In the genomic region with DNA sequence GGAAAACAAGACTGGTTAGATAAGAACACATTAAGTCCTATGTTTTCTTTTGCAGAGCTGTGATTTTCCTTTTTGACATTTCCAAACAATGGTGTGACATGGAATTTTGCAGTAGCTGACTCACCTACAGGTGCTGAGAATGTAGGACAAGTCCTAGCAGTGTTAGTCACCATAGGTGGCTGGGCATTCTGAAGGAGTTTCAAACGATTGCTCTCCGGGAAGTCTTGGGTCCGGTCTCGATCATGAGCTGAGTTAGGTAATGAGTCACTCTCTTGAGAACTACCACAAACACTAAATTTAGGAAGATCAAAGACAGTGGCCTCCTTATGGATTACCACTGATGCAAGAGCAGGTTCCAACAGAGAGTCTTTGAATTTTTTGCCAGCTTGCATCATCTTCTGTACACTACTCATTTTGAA, we compare ENCODE assay signal across 10 cellular contexts. TPM values are rescaled to one million over a fixed set of nuclear protein-coding genes. Genes with fewer than 3 reads are reported as not detected.
DNase-seq lines count a peak whose midpoint lies in the region; ATAC-seq lines count a peak whose summit lies in the region.
"Had no signal": no experiment of that assay in that cellular context is flagged by ENCODE, and none has a peak within 500 bp of the region (broad histone marks: within the 10 kb centered on the region; RNA-seq: fewer than 3 reads in every experiment).

No MANE protein-coding gene starts in this region.

- CTCF ChIA-PET in activated CD4-positive, alpha-beta T cell treated with anti-CD3 and anti-CD28 coated beads, Interleukin-2, amount 10 ng/mL, durations not matched to agents 7 days and 5 days (lab: Charles Lee) = interaction anchor here (1.2 kb wide), 1 partner anchor 8 kb away, joined by 3 read pairs; no protein-coding TSS in a partner anchor

- POLR2A ChIA-PET in activated CD4-positive, alpha-beta T cell treated with anti-CD3 and anti-CD28 coated beads, Interleukin-2, amount 10 ng/mL, durations not matched to agents 7 days and 5 days (lab: Charles Lee) = no interaction called here

- H3K9me3 Mint-ChIP-seq in activated CD4-positive, alpha-beta T cell treated with anti-CD3 and anti-CD28 coated beads, Interleukin-2, amount 10 ng/mL, durations not matched to agents 7 days and 5 days = no peaks in the 10 kb centered on the region
- H3K9me3 Mint-ChIP-seq in activated T-cell treated with anti-CD3 and anti-CD28 coated beads, Interleukin-2, amount 50 U/mL, for 72 hours = no peaks in the 10 kb centered on the region

- DNase-seq in activated CD4-positive, alpha-beta T cell treated with anti-CD3 and anti-CD28 coated beads, Interleukin-2, amount 10 ng/mL, durations not matched to agents 7 days and 5 days = no peak
- DNase-seq in activated CD4-positive, alpha-beta T cell treated with anti-CD3 and anti-CD28 coated beads, Interleukin-2, amount 50 U/mL, for 1 hour = no peak
- DNase-seq in activated T-cell treated with anti-CD3 and anti-CD28 coated beads, Interleukin-2, amount 50 U/mL, for 72 hours = peak; percentile 36 to 45
- DNase-seq in skeletal muscle cell (ENCODE audit: low read depth) (peak; percentile 80), iPS-NIHi11 (ENCODE audit: low spot score) (no peak)
- DNase-seq in central memory CD4-positive, alpha-beta T cell = no peak
- no peak for DNase-seq in stimulated activated CD4-positive, alpha-beta T cell treated with anti-CD3 and anti-CD28 coated beads, Interleukin-2, amount 100 ng/mL, for 48 hours

- H3K27me3 Mint-ChIP-seq in activated CD4-positive, alpha-beta T cell treated with anti-CD3 and anti-CD28 coated beads, Interleukin-2, amount 10 ng/mL, durations not matched to agents 7 days and 5 days = no peaks in the 10 kb centered on the region
- no peaks in the 10 kb centered on the region for H3K27me3 Mint-ChIP-seq in activated T-cell treated with anti-CD3 and anti-CD28 coated beads, Interleukin-2, amount 50 U/mL, for 72 hours (ENCODE audit: low read depth)

- no peak overlapping the region for H3K4me3 ChIP-seq in skeletal muscle cell (ENCODE audit: low read depth, low read length)
- H3K4me3 ChIP-seq: BLaER1, cardiac muscle cell had no signal

- peaks cover 61% of the 10 kb centered on the region for H3K4me1 Mint-ChIP-seq in activated CD4-positive, alpha-beta T cell treated with anti-CD3 and anti-CD28 coated beads, Interleukin-2, amount 10 ng/mL, durations not matched to agents 7 days and 5 days
- peaks cover 73% of the 10 kb centered on the region for H3K4me1 Mint-ChIP-seq in activated T-cell treated with anti-CD3 and anti-CD28 coated beads, Interleukin-2, amount 50 U/mL, for 72 hours (ENCODE audit: low read depth)

- H3K27ac Mint-ChIP-seq in activated CD4-positive, alpha-beta T cell treated with anti-CD3 and anti-CD28 coated beads, Interleukin-2, amount 10 ng/mL, durations not matched to agents 7 days and 5 days = peak overlapping the region; percentile 33
- peak overlapping the region; percentile 55 for H3K27ac Mint-ChIP-seq in activated T-cell treated with anti-CD3 and anti-CD28 coated beads, Interleukin-2, amount 50 U/mL, for 72 hours

- ATAC-seq in HG03108 (IDR thresholded peaks at IDR 0.05; ENCODE audit: unreplicated experiment) = peak; percentile 36
- peak; percentile 33 to 43 for ATAC-seq in activated T-cell treated with anti-CD3 and anti-CD28 coated beads, Interleukin-2, amount 50 U/mL, for 72 hours (replicated peaks in 1 of 2)

- no peak overlapping the region for H3K4me3 Mint-ChIP-seq in activated CD4-positive, alpha-beta T cell treated with anti-CD3 and anti-CD28 coated beads, Interleukin-2, amount 10 ng/mL, durations not matched to agents 7 days and 5 days
- H3K4me3 Mint-ChIP-seq in activated T-cell treated with anti-CD3 and anti-CD28 coated beads, Interleukin-2, amount 50 U/mL, for 72 hours = peak overlapping the region; percentile 40 to 70

- peaks cover 45% of the 10 kb centered on the region for H3K36me3 Mint-ChIP-seq in activated CD4-positive, alpha-beta T cell treated with anti-CD3 and anti-CD28 coated beads, Interleukin-2, amount 10 ng/mL, durations not matched to agents 7 days and 5 days (ENCODE audit: low read depth)
- peaks cover 15 to 41% of the 10 kb centered on the region in 2 donors for H3K36me3 Mint-ChIP-seq in activated T-cell treated with anti-CD3 and anti-CD28 coated beads, Interleukin-2, amount 50 U/mL, for 72 hours (ENCODE audit: insufficient read depth in 2 of 2)

RNA-seq across cellular contexts. Expression of a gene that starts 3.6 kb away (rescaled TPM):
- 10 to 100 TPM; 34.8 to 37.4 TPM for total RNA-seq in activated CD4-positive, alpha-beta T cell treated with anti-CD3 and anti-CD28 coated beads, Interleukin-2, amount 10 ng/mL, durations not matched to agents 7 days and 5 days
- total RNA-seq in activated T-cell treated with anti-CD3 and anti-CD28 coated beads, Interleukin-2, amount 50 U/mL, for 72 hours = 10 to 100 TPM; 47.7 to 54.5 TPM

Comparison
In these comparisons a context has a peak if more than half of its experiments do, and no peak if none do; other contexts are left out.
1. DNase-seq: peak in activated T-cell treated with anti-CD3 and anti-CD28 coated beads, Interleukin-2, amount 50 U/mL, for 72 hours (2 of 2) and skeletal muscle cell (single experiment); none in activated CD4-positive, alpha-beta T cell treated with anti-CD3 and anti-CD28 coated beads, Interleukin-2, amount 10 ng/mL, durations not matched to agents 7 days and 5 days (single experiment), activated CD4-positive, alpha-beta T cell treated with anti-CD3 and anti-CD28 coated beads, Interleukin-2, amount 50 U/mL, for 1 hour (single experiment), central memory CD4-positive, alpha-beta T cell (single experiment), stimulated activated CD4-positive, alpha-beta T cell treated with anti-CD3 and anti-CD28 coated beads, Interleukin-2, amount 100 ng/mL, for 48 hours (0 of 2) and iPS-NIHi11 (single experiment).